Comparison of ENCODE assay signal across 8 cellular contexts in genomic region chr10:27354643-27355286, GRCh38.
DNase-seq lines count a peak whose midpoint lies in the region; ATAC-seq and TF ChIP-seq lines count a peak whose summit lies in the region.
"Not testable (repeated sequence)": the region's sequence is repeated elsewhere in the genome, so short reads cannot be mapped to it uniquely, and the experiment has no call there.

No MANE protein-coding gene starts in this region.

- not testable (repeated sequence) for H2AFZ ChIP-seq in osteoblast (ENCODE audit: low read length)

- not testable (repeated sequence) for H3K27ac Mint-ChIP-seq in activated CD8-positive, alpha-beta T cell treated with anti-CD3 and anti-CD28 coated beads, Interleukin-2, amount 10 ng/mL, durations not matched to agents 7 days and 5 days

- not testable (repeated sequence) for H3K27me3 ChIP-seq in DOHH2 (ENCODE audit: control insufficient read depth, low read length); osteoblast (ENCODE audit: insufficient read depth, low read length)

- ATAC-seq in GM19324 (IDR thresholded peaks at IDR 0.05; ENCODE audit: low FRiP score, unreplicated experiment) (peak; percentile 93), HG02642 (IDR thresholded peaks at IDR 0.05; ENCODE audit: poor library complexity, unreplicated experiment) (peak; percentile 99), HG03442 (IDR thresholded peaks at IDR 0.05; ENCODE audit: unreplicated experiment) (peak; percentile 96), Right ventricle myocardium inferior (peak; percentile 52)
- peak; percentile 36 for ATAC-seq in activated CD8-positive, alpha-beta T cell treated with anti-CD3 and anti-CD28 coated beads, Interleukin-2, amount 10 ng/mL, durations not matched to agents 7 days and 5 days

- H3K79me2 ChIP-seq in DOHH2 (ENCODE audit: control insufficient read depth, low read length); osteoblast (ENCODE audit: insufficient read depth, low read length): not testable (repeated sequence)

- POLR2A ChIA-PET in activated CD8-positive, alpha-beta T cell treated with anti-CD3 and anti-CD28 coated beads, Interleukin-2, amount 10 ng/mL, durations not matched to agents 7 days and 5 days (lab: Charles Lee), result not testable (repeated sequence)

- TF ChIP-seq CTCF in DOHH2 (IDR thresholded peaks at IDR 0.05; ENCODE audit: low read depth, low read length, poor library complexity, severe bottlenecking); osteoblast (IDR thresholded peaks at IDR 0.05; ENCODE audit: extremely low read depth, low read depth, low read length): not testable (repeated sequence)

- H3K9me3 Mint-ChIP-seq in activated CD8-positive, alpha-beta T cell treated with anti-CD3 and anti-CD28 coated beads, Interleukin-2, amount 10 ng/mL, durations not matched to agents 7 days and 5 days (ENCODE audit: insufficient read depth), result not testable (repeated sequence)

- peaks cover 15% of the 10 kb centered on the region for H3K4me1 ChIP-seq in DOHH2 (ENCODE audit: control insufficient read depth, low read length)
- not testable (repeated sequence) for H3K4me1 ChIP-seq in osteoblast (ENCODE audit: insufficient read depth, low read length)

- peak overlapping the region; percentile 61 for H3K4me3 ChIP-seq in DOHH2 (ENCODE audit: low read length)
- not testable (repeated sequence) for H3K4me3 ChIP-seq in osteoblast (ENCODE audit: insufficient read depth, low read length)

- H3K4me2 ChIP-seq in DOHH2 (ENCODE audit: low read length) (peak overlapping the region; percentile 58), osteoblast (ENCODE audit: insufficient read depth, low read length) (peak overlapping the region; percentile 6)

- CTCF ChIA-PET in activated CD8-positive, alpha-beta T cell treated with anti-CD3 and anti-CD28 coated beads, Interleukin-2, amount 10 ng/mL, durations not matched to agents 7 days and 5 days (lab: Charles Lee), result not testable (repeated sequence)

- DNase-seq in NCI-H524 (lab: John Stamatoyannopoulos, UW), result peak; percentile 26 to 58
- DNase-seq in activated CD8-positive, alpha-beta T cell treated with anti-CD3 and anti-CD28 coated beads, Interleukin-2, amount 10 ng/mL, durations not matched to agents 7 days and 5 days; Right ventricle myocardium inferior (ENCODE audit: missing footprints); osteoblast (ENCODE audit: insufficient read length, low spot score, missing footprints): not testable (repeated sequence)

- not testable (repeated sequence) for H3K4me1 Mint-ChIP-seq in activated CD8-positive, alpha-beta T cell treated with anti-CD3 and anti-CD28 coated beads, Interleukin-2, amount 10 ng/mL, durations not matched to agents 7 days and 5 days (ENCODE audit: low read depth)

- not testable (repeated sequence) for H3F3A ChIP-seq in DOHH2 (ENCODE audit: control insufficient read depth, insufficient read depth)

- peak overlapping the region; percentile 20 for H3K27ac ChIP-seq in DOHH2 (ENCODE audit: low read depth, low read length)
- H3K27ac ChIP-seq in osteoblast (ENCODE audit: low read depth, low read length), result not testable (repeated sequence)

- H3K9me3 ChIP-seq in DOHH2 (ENCODE audit: control insufficient read depth, insufficient read depth, low read length); osteoblast (ENCODE audit: low read depth, low read length): not testable (repeated sequence)

- not testable (repeated sequence) for H3K4me3 Mint-ChIP-seq in activated CD8-positive, alpha-beta T cell treated with anti-CD3 and anti-CD28 coated beads, Interleukin-2, amount 10 ng/mL, durations not matched to agents 7 days and 5 days

- H3K9me2 ChIP-seq in DOHH2 (replicated peaks; ENCODE audit: control insufficient read depth, low read length), result not testable (repeated sequence)

- not testable (repeated sequence) for H3K36me3 ChIP-seq in DOHH2 (ENCODE audit: control insufficient read depth, low read length); osteoblast (ENCODE audit: insufficient read depth, low read length)

- H4K20me1 ChIP-seq in DOHH2 (ENCODE audit: control insufficient read depth, insufficient read depth, low read depth, low read length); osteoblast (ENCODE audit: insufficient read depth, low read length): not testable (repeated sequence)

- H3K36me3 Mint-ChIP-seq in activated CD8-positive, alpha-beta T cell treated with anti-CD3 and anti-CD28 coated beads, Interleukin-2, amount 10 ng/mL, durations not matched to agents 7 days and 5 days (ENCODE audit: low read depth), result not testable (repeated sequence)

- intact Hi-C loops in Right ventricle myocardium inferior (cut with DNase I), result not testable (repeated sequence)

- H3K27me3 Mint-ChIP-seq in activated CD8-positive, alpha-beta T cell treated with anti-CD3 and anti-CD28 coated beads, Interleukin-2, amount 10 ng/mL, durations not matched to agents 7 days and 5 days (ENCODE audit: low read depth), result not testable (repeated sequence)

Comparison
In these comparisons a context has a peak if more than half of its experiments do, and no peak if none do; other contexts are left out.
1. ATAC-seq: peak in every context shown above with its lines; median percentile 99 in HG02642; 96 in HG03442; 93 in GM19324; 52 in Right ventricle myocardium inferior; 36 in activated CD8-positive, alpha-beta T cell treated with anti-CD3 and anti-CD28 coated beads, Interleukin-2, amount 10 ng/mL, durations not matched to agents 7 days and 5 days.